Comparison of ENCODE assay signal across 1 cellular context in genomic region chr2:240818293-240818542, GRCh38.
TF ChIP-seq lines count a peak whose summit lies in the region.

No MANE protein-coding gene starts in this region.

TF ChIP-seq in IMR-90, 13 proteins besides CTCF, POLR2A, EP300 and RAD21:
- TF ChIP-seq, protein P1, sequence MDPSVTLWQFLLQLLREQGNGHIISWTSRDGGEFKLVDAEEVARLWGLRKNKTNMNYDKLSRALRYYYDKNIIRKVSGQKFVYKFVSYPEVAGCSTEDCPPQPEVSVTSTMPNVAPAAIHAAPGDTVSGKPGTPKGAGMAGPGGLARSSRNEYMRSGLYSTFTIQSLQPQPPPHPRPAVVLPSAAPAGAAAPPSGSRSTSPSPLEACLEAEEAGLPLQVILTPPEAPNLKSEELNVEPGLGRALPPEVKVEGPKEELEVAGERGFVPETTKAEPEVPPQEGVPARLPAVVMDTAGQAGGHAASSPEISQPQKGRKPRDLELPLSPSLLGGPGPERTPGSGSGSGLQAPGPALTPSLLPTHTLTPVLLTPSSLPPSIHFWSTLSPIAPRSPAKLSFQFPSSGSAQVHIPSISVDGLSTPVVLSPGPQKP (IDR thresholded peaks at IDR 0.05; ENCODE audit: borderline replicate concordance, low read depth, low read length) = no peak
- TF ChIP-seq CHD1 (IDR thresholded peaks at IDR 0.05; ENCODE audit: low read depth, low read length) = no peak
- no peak for TF ChIP-seq RFX5 (IDR thresholded peaks at IDR 0.05; ENCODE audit: low read depth, low read length)
- TF ChIP-seq RCOR1 (IDR thresholded peaks at IDR 0.05; ENCODE audit: insufficient replicate concordance, low read length) = no peak
